1 cellular context compared by ENCODE assay signal in the genomic region with DNA sequence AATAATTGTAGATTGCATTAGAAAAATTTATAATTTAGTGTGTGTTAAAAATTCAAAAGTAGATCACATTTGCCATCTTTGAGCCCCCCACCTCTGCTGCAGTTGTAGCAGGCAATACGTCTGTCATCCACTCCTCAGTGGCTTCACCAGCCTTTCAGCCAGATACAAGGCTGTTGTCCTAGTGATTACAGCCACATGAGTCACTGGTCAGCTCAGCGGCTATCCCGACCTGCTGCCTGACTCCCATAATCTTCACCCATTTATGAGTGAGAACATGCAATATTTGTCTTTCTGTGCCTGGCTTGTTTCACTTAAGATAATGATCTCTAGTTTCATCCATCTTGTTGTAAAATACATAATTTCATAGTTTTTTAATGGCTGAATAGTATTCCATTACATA.
TF ChIP-seq lines count a peak whose summit lies in the region.

No MANE protein-coding gene starts in this region.

TF ChIP-seq in HepG2, 621 proteins besides CTCF, POLR2A, EP300 and RAD21:
- TF ChIP-seq FOSL2 (CRISPR knock-in tag; IDR thresholded peaks at IDR 0.05) (peak; percentile 57), AGO1 (IDR thresholded peaks at IDR 0.05; ENCODE audit: low read depth, low read length, poor library complexity, severe bottlenecking) (no peak)
